Comparison of ENCODE assay signal across 14 cellular contexts in the genomic region with DNA sequence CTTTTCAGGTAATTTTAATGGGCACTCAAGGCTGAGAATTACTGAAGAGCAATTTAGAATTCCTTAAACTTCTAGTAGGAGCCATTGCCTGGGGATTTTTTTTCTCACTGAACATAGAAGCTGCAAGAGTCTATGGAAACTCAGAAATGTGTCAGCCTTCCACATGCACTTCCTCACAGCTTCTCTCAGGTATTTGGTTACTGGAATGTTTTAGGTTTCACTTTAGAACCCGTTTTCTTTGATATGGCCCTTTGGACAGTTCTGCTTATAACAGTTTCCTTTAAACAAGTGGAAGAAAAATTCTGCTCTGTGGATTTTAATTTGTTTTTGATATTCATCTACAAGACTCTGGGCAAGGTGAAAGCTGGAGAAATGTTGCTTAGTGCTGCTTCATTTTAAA.
"Had no signal": no experiment of that assay in that cellular context is flagged by ENCODE, and none has a peak within 500 bp of the region (broad histone marks: within the 10 kb centered on the region; RNA-seq: fewer than 3 reads in every experiment).

No MANE protein-coding gene starts in this region.

- H3K9me3 ChIP-seq: colonic mucosa, esophagus muscularis mucosa, stomach, testis had no signal

- DNase-seq: activated CD4-positive, alpha-beta T cell treated with anti-CD3 and anti-CD28 coated beads, Interleukin-2, amount 50 U/mL, for 1 hour; activated CD8-positive, alpha-beta memory T cell treated with anti-CD3 and anti-CD28 coated beads for 24 hours; activated naive CD4-positive, alpha-beta T cell treated with Interleukin-2 at 50 U/mL for 16 hours; anterior cingulate cortex; colonic mucosa; hippocampal formation; kidney; nephron progenitor cell; stimulated activated CD4-positive, alpha-beta T cell treated with anti-CD3 and anti-CD28 coated beads, Interleukin-1b, Interleukin-23, amount 100 ng/mL, for 48 hours; stomach; SW 1271; testis had no signal

- H3K4me3 ChIP-seq: colonic mucosa, esophagus muscularis mucosa, stomach, testis had no signal

- H3K36me3 ChIP-seq: colonic mucosa, esophagus muscularis mucosa had no signal

- H3K27me3 ChIP-seq: colonic mucosa, esophagus muscularis mucosa, stomach, testis had no signal

- H3K27ac Mint-ChIP-seq: nephron progenitor cell had no signal

- H3K4me3 Mint-ChIP-seq: nephron progenitor cell had no signal

- H3K4me1 ChIP-seq: colonic mucosa, esophagus muscularis mucosa, testis had no signal

- ATAC-seq: sciatic nerve had no signal

- H3K27ac ChIP-seq: colonic mucosa, esophagus muscularis mucosa, stomach, testis had no signal
